ENCODE assay signal across 7 cellular contexts in the genomic region with DNA sequence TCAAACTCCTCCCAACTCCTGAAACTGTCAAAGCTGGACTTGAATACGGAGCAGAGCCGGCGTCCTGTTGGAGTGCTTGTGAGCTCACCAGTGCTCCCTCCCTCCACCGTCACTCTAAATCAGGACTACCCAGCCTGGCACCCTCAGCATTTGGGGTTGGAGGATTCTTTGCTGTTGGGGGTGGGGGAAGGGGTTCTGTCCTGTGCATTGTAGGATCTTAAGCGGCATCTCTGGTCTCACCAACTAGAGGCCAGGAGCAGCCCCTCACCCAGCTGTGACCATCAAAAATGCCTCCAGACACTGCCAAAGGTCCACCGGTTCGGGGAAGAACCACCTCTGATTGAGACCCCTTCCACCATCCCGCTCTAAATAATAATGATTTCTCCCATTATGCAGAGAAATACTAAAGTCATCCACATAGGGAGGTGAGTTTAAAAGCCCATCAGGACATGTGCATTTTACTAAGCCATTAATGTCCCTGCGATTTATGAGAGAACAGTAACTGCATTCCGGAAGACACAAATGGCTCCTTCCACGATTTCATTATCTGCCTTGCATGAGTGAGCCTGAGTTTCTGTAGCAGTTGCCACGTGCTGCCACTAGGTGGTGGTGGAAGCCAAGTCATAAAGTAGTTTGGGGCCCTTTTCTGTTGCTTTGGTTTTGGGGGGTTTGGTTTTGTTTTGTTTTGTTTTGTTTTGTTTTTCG. TPM values are rescaled to one million over a fixed set of nuclear protein-coding genes. Genes with fewer than 3 reads are reported as not detected.
DNase-seq lines count a peak whose midpoint lies in the region; ATAC-seq, FAIRE-seq and TF ChIP-seq lines count a peak whose summit lies in the region.

No MANE protein-coding gene starts in this region.

- TF ChIP-seq CTCF in NB4 (IDR thresholded peaks at IDR 0.05; ENCODE audit: low read depth, low read length) (peak; percentile 64), WI38 (IDR thresholded peaks at IDR 0.05; ENCODE audit: low read depth, low read length) (peak; percentile 83), bronchial epithelial cell (IDR thresholded peaks at IDR 0.05; ENCODE audit: insufficient read depth, low read length, severe bottlenecking) (peak; percentile 79)

- H3K4me3 ChIP-seq in GM08714 (ENCODE audit: low read length) (peak overlapping the region; percentile 26; the same call in 1 of the 2 replicates), NB4 (ENCODE audit: low read depth, low read length) (no peak overlapping the region), WI38 (ENCODE audit: low read depth, low read length) (peak overlapping the region; percentile 50), bronchial epithelial cell (ENCODE audit: low read depth, low read length) (no peak overlapping the region)

- FAIRE-seq in bronchial epithelial cell (lab: Jason Lieb, UNC), result peak; percentile 28

- DNase-seq in NB4 (ENCODE audit: low read depth) (peak; percentile 61), bronchial epithelial cell (ENCODE audit: low read depth) (peak; percentile 23), kidney tubule cell (ENCODE audit: low spot score) (peak; percentile 54)
- DNase-seq in stimulated activated CD4-positive, alpha-beta T cell treated with anti-CD3 and anti-CD28 coated beads, Interleukin-2, amount 100 ng/mL, for 24 hours, result peak; percentile 52 to 62

- no peak for ATAC-seq in GM19463 (IDR thresholded peaks at IDR 0.05; ENCODE audit: unreplicated experiment)

- TF ChIP-seq POLR2A in NB4 (IDR thresholded peaks at IDR 0.05; ENCODE audit: extremely low read depth, insufficient read length), result no peak

- no peaks in the 10 kb centered on the region for H3K36me3 ChIP-seq in bronchial epithelial cell (ENCODE audit: control insufficient read depth, insufficient read depth, low read length)

- H3K27me3 ChIP-seq in bronchial epithelial cell (ENCODE audit: control insufficient read depth, insufficient read depth, low read length), result no peaks in the 10 kb centered on the region

RNA-seq across cellular contexts. Expression of gene USP29, which starts 16.1 kb away (rescaled TPM):
- not detected in 2 replicates for total RNA-seq in bronchial epithelial cell

RNA-seq across cellular contexts. Expression of gene ZIM3, which starts 41.3 kb away (rescaled TPM):
- total RNA-seq in bronchial epithelial cell, result not detected in 2 replicates

Comparison
In these comparisons a context has a peak if more than half of its experiments do, and no peak if none do; other contexts are left out.
1. H3K4me3 ChIP-seq: peak in GM08714 (single experiment) and WI38 (single experiment); none in NB4 (single experiment) and bronchial epithelial cell (single experiment).
2. Peak in every context shown above with its lines, with median percentiles within 50 percentile points of each other: DNase-seq and CTCF ChIP-seq.